1 cellular context compared by ENCODE assay signal in genomic region chr1:212284744-212285684, GRCh38.
TF ChIP-seq lines count a peak whose summit lies in the region.

Gene PPP2R5A (plus strand): TSS chr1:212285410. CDS start chr1:212286111, 701 bp downstream.

TF ChIP-seq in HepG2, 621 proteins besides CTCF, POLR2A, EP300 and RAD21 (continued from another document and continues in another):
- peak; percentile 72 for TF ChIP-seq ZNF574 (CRISPR knock-in tag; IDR thresholded peaks at IDR 0.05)
- TF ChIP-seq IRF9 (CRISPR knock-in tag; IDR thresholded peaks at IDR 0.05; ENCODE audit: borderline replicate concordance), result peak; percentile 14; the same call in 1 of the 2 replicates
- TF ChIP-seq ATM (IDR thresholded peaks at IDR 0.05; ENCODE audit: borderline replicate concordance), result no peak
- peak; percentile 33 for TF ChIP-seq TBL1XR1 (IDR thresholded peaks at IDR 0.05; ENCODE audit: borderline replicate concordance, low read length, partially characterized antibody)
- no peak for TF ChIP-seq U2AF2 (IDR thresholded peaks at IDR 0.05; ENCODE audit: low read depth, low read length)
- peak; percentile 51 for TF ChIP-seq ZNF7 (CRISPR knock-in tag; IDR thresholded peaks at IDR 0.05)
- TF ChIP-seq E2F5 (CRISPR knock-in tag; conservative IDR thresholded peaks at IDR 0.05), result 0 out of 2 replicates have a peak, but pooled peaks have one; percentile 23
- no peak for TF ChIP-seq ZBTB40 (IDR thresholded peaks at IDR 0.05)
- peak; percentile 2 for TF ChIP-seq ZBTB40 (CRISPR knock-in tag; IDR thresholded peaks at IDR 0.05)
- peak; percentile 46; the same call in 1 of the 2 replicates for TF ChIP-seq KLF11 (CRISPR knock-in tag; IDR thresholded peaks at IDR 0.05)
- no peak; the same call in 1 of the 2 replicates for TF ChIP-seq NFIC (IDR thresholded peaks at IDR 0.05; ENCODE audit: low read length)
- no peak for TF ChIP-seq ZNF354B (CRISPR knock-in tag; IDR thresholded peaks at IDR 0.05)
- peak; percentile 5; the same call in 1 of the 2 replicates for TF ChIP-seq MTA1 (CRISPR knock-in tag; IDR thresholded peaks at IDR 0.05; ENCODE audit: borderline replicate concordance)
- peak; percentile 79; the same call in 1 of the 2 replicates for TF ChIP-seq ZFP82 (CRISPR knock-in tag; IDR thresholded peaks at IDR 0.05; ENCODE audit: borderline replicate concordance)
- TF ChIP-seq ZNF101 (CRISPR knock-in tag; IDR thresholded peaks at IDR 0.05; ENCODE audit: borderline replicate concordance, low read depth), result no peak
- TF ChIP-seq ZNF749 (CRISPR knock-in tag; IDR thresholded peaks at IDR 0.05; ENCODE audit: borderline replicate concordance), result no peak
- TF ChIP-seq DRAP1 (CRISPR knock-in tag; IDR thresholded peaks at IDR 0.05), result peak; percentile 79
- TF ChIP-seq MXI1 (IDR thresholded peaks at IDR 0.05; ENCODE audit: borderline replicate concordance, low read depth, low read length), result peak; percentile 67; the same call in 1 of the 3 replicates
- no peak for TF ChIP-seq ZNF552 (CRISPR knock-in tag; IDR thresholded peaks at IDR 0.05; ENCODE audit: borderline replicate concordance)
- 0 out of 2 replicates have a peak, but pooled peaks have one; percentile 43 for TF ChIP-seq ZXDC (CRISPR knock-in tag; IDR thresholded peaks at IDR 0.05)
- peak; percentile 37; the same call in 1 of the 2 replicates for TF ChIP-seq SALL2 (CRISPR knock-in tag; IDR thresholded peaks at IDR 0.05)
- TF ChIP-seq ZNF782 (CRISPR knock-in tag; IDR thresholded peaks at IDR 0.05; ENCODE audit: borderline replicate concordance), result 0 out of 2 replicates have a peak, but pooled peaks have one; percentile 18
- peak; percentile 87; the same call in 1 of the 2 replicates for TF ChIP-seq ZFP36L1 (CRISPR knock-in tag; IDR thresholded peaks at IDR 0.05)
- no peak for TF ChIP-seq ZNF282 (IDR thresholded peaks at IDR 0.05; ENCODE audit: partially characterized antibody)
- peak; percentile 41; the same call in 1 of the 2 replicates for TF ChIP-seq PPARG (CRISPR knock-in tag; conservative IDR thresholded peaks at IDR 0.05)
- TF ChIP-seq JUND (CRISPR knock-in tag; IDR thresholded peaks at IDR 0.05), result no peak
- peak; percentile 33; the same call in 1 of the 2 replicates for TF ChIP-seq ZNF275 (CRISPR knock-in tag; IDR thresholded peaks at IDR 0.05; ENCODE audit: borderline replicate concordance)
- no peak; the same call in 1 of the 2 replicates for TF ChIP-seq MED13 (CRISPR knock-in tag; IDR thresholded peaks at IDR 0.05)
- peak; percentile 7 to 61 for TF ChIP-seq HMGXB4 (CRISPR knock-in tag; IDR thresholded peaks at IDR 0.05; ENCODE audit: borderline replicate concordance in 1 of 2, low read depth in 1 of 2)
- peak; percentile 34; the same call in 1 of the 2 replicates for TF ChIP-seq ZNF891 (CRISPR knock-in tag; IDR thresholded peaks at IDR 0.05)
- TF ChIP-seq ZNF317 (CRISPR knock-in tag; IDR thresholded peaks at IDR 0.05), result peak; percentile 65; the same call in 1 of the 2 replicates
- peak; percentile 55; the same call in 1 of the 2 replicates for TF ChIP-seq MAX (IDR thresholded peaks at IDR 0.05)
- no peak for TF ChIP-seq HHEX (CRISPR knock-in tag; IDR thresholded peaks at IDR 0.05)
- 0 out of 2 replicates have a peak, but pooled peaks have one; percentile 35 for TF ChIP-seq PBX3 (CRISPR knock-in tag; IDR thresholded peaks at IDR 0.05; ENCODE audit: borderline replicate concordance)
- peak; percentile 73 for TF ChIP-seq ZNF605 (CRISPR knock-in tag; IDR thresholded peaks at IDR 0.05)
